24 cellular contexts compared by ENCODE assay signal in genomic region chrX:129534816-129535578, GRCh38. TPM values are rescaled to one million over a fixed set of nuclear protein-coding genes. Genes with fewer than 3 reads are reported as not detected.
DNase-seq lines count a peak whose midpoint lies in the region; ATAC-seq and TF ChIP-seq lines count a peak whose summit lies in the region.
"Had no signal": no experiment of that assay in that cellular context is flagged by ENCODE, and none has a peak within 500 bp of the region (broad histone marks: within the 10 kb centered on the region; RNA-seq: fewer than 3 reads in every experiment).

No MANE protein-coding gene starts in this region.

- no peaks in the 10 kb centered on the region for H3K9me1 ChIP-seq in IMR-90 (ENCODE audit: insufficient read depth, low read length)

- no peaks in the 10 kb centered on the region for H3K27me3 Mint-ChIP-seq in mesothelial cell of epicardium (ENCODE audit: low read depth)
- H3K27me3 Mint-ChIP-seq: activated naive CD4-positive, alpha-beta T cell treated with anti-CD3 and anti-CD28 coated beads, Interleukin-2, amount 50 U/mL, for 24 hours; brain had no signal

- no peak for TF ChIP-seq RAD21 in IMR-90 (IDR thresholded peaks at IDR 0.05; ENCODE audit: low read length)

- no peaks in the 10 kb centered on the region for H3K36me3 Mint-ChIP-seq in mesothelial cell of epicardium
- H3K36me3 Mint-ChIP-seq: activated naive CD4-positive, alpha-beta T cell treated with anti-CD3 and anti-CD28 coated beads, Interleukin-2, amount 50 U/mL, for 24 hours; brain; CD14-positive monocyte; natural killer cell had no signal

- ATAC-seq in IMR-90 (ENCODE audit: low read depth) (peak; percentile 78), HG02981 (IDR thresholded peaks at IDR 0.05; ENCODE audit: unreplicated experiment) (no peak), HG03025 (IDR thresholded peaks at IDR 0.05; ENCODE audit: low FRiP score, unreplicated experiment) (no peak)
- ATAC-seq: HCT116, natural killer cell, pancreas, right lobe of liver, upper lobe of right lung had no signal

- no peak overlapping the region for H4K91ac ChIP-seq in IMR-90 (ENCODE audit: insufficient read depth, low read depth, low read length)

- H4K8ac ChIP-seq in IMR-90 (ENCODE audit: low read depth in 2 of 2, low read length in 2 of 2): no peak overlapping the region

- no peak overlapping the region for H3K27ac Mint-ChIP-seq in mesothelial cell of epicardium
- H3K27ac Mint-ChIP-seq: activated naive CD4-positive, alpha-beta T cell treated with anti-CD3 and anti-CD28 coated beads, Interleukin-2, amount 50 U/mL, for 24 hours; brain; CD14-positive monocyte; natural killer cell had no signal

- no peak overlapping the region for H2BK15ac ChIP-seq in IMR-90 (ENCODE audit: low read depth, low read length)

- no peak overlapping the region for H3K56ac ChIP-seq in IMR-90 (ENCODE audit: extremely low read depth, insufficient read depth, low read length)

- no peak overlapping the region for H3K4me2 ChIP-seq in IMR-90 (ENCODE audit: low read depth, low read length)

- no peaks in the 10 kb centered on the region for H3K79me1 ChIP-seq in IMR-90 (ENCODE audit: low read depth in 1 of 2, low read length in 2 of 2)

- WGBS in IMR-90 (ENCODE audit: extremely low coverage in 2 of 2, insufficient read length in 1 of 2), 2 experiments: no CpG with 5 or more reads among the region's 4 CpGs

- no peak overlapping the region for H3K27ac ChIP-seq in IMR-90 (ENCODE audit: insufficient read depth, low read length)
- H3K27ac ChIP-seq: pancreas, right lobe of liver, upper lobe of right lung had no signal

- TF ChIP-seq CTCF in IMR-90 (conservative IDR thresholded peaks at IDR 0.05; ENCODE audit: low read depth, low read length) (no peak), mesothelial cell of epicardium (IDR thresholded peaks at IDR 0.05; ENCODE audit: unreplicated experiment) (no peak)

- H2AK9ac ChIP-seq in IMR-90 (replicated peaks; ENCODE audit: low read depth, low read length, poor library complexity): no peak overlapping the region

- H3K4me1 Mint-ChIP-seq in mesothelial cell of epicardium: peaks cover 5% of the 10 kb centered on the region

- H3K9me3 ChIP-seq in IMR-90 (ENCODE audit: control insufficient read depth, insufficient read depth, low read length): no peaks in the 10 kb centered on the region
- H3K9me3 ChIP-seq: pancreas, right lobe of liver, upper lobe of right lung had no signal

- DNase-seq in AG20443 (ENCODE audit: low spot score): peak; percentile 52
- DNase-seq in IMR-90: peak; percentile 60
- peak; percentile 32 for DNase-seq in astrocyte of the hippocampus (ENCODE audit: low read depth, low spot score)
- DNase-seq in kidney tubule cell (ENCODE audit: low spot score): peak; percentile 23
- no peak for DNase-seq in NOMO-1 treated with DMSO at 0.1 percent for 48 hours (lab: John Stamatoyannopoulos, UW; ENCODE audit: unreplicated experiment)
- DNase-seq in mesothelial cell of epicardium (ENCODE audit: low spot score in 2 of 2, unreplicated experiment in 2 of 2): no peak
- DNase-seq: activated CD4-positive, alpha-beta T cell treated with anti-CD3 and anti-CD28 coated beads for 1 hour; effector memory CD4-positive, alpha-beta T cell; Karpas-422; natural killer cell; NCI-H1092; NCI-H1930; NCI-H2227 treated with DMSO at 0.1 percent for 48 hours; NCI-H748 treated with DMSO at 0.1 percent for 48 hours; pancreas; right lobe of liver; SHP77; upper lobe of right lung had no signal

- no peaks in the 10 kb centered on the region for H3K36me3 ChIP-seq in IMR-90 (ENCODE audit: control insufficient read depth, insufficient read depth, low read length)
- H3K36me3 ChIP-seq: pancreas, right lobe of liver, upper lobe of right lung had no signal

- no peak overlapping the region for H2BK20ac ChIP-seq in IMR-90 (ENCODE audit: low read depth, low read length)

- H3K4me1 ChIP-seq in IMR-90 (ENCODE audit: control insufficient read depth, insufficient read depth, low read length): no peaks in the 10 kb centered on the region; the same call in 1 of the 2 replicates
- H3K4me1 ChIP-seq: pancreas, right lobe of liver, upper lobe of right lung had no signal

- no peaks in the 10 kb centered on the region for H4K20me1 ChIP-seq in IMR-90 (ENCODE audit: insufficient read depth, low read length)

- H3K9ac ChIP-seq in IMR-90 (ENCODE audit: low read depth, low read length): no peak overlapping the region

- H3K23ac ChIP-seq in IMR-90 (ENCODE audit: low read depth, low read length): no peak overlapping the region

- TF ChIP-seq POLR2A in IMR-90 (IDR thresholded peaks at IDR 0.05; ENCODE audit: low read depth, low read length): no peak

- BruUV-seq in IMR-90 (replicated peaks; lab: Mats Ljungman, UMichigan): no TSS peak

- H3K27me3 ChIP-seq in IMR-90 (ENCODE audit: control insufficient read depth, insufficient read depth, low read length): peaks cover 2% of the 10 kb centered on the region; the same call in 1 of the 2 replicates
- H3K27me3 ChIP-seq: pancreas, right lobe of liver, upper lobe of right lung had no signal

- H3K9me3 Mint-ChIP-seq in mesothelial cell of epicardium: no peaks in the 10 kb centered on the region
- H3K9me3 Mint-ChIP-seq: activated naive CD4-positive, alpha-beta T cell treated with anti-CD3 and anti-CD28 coated beads, Interleukin-2, amount 50 U/mL, for 24 hours; brain; natural killer cell had no signal

- H2AK5ac ChIP-seq in IMR-90 (ENCODE audit: low read depth, low read length): no peak overlapping the region

- no peak overlapping the region for H2BK120ac ChIP-seq in IMR-90 (ENCODE audit: low read depth, low read length)

- H3K4me3 ChIP-seq in IMR-90 (ENCODE audit: insufficient read depth, low read depth, low read length): no peak overlapping the region
- H3K4me3 ChIP-seq: pancreas, right lobe of liver, upper lobe of right lung had no signal

- no peak overlapping the region for H4K5ac ChIP-seq in IMR-90 (ENCODE audit: low read depth, low read length)

- intact Hi-C loops in IMR-90 (cut with micrococcal nuclease): no loop called here

- dilution Hi-C loops in IMR-90 (cut with HindIII; ENCODE audit: low sequenced_read_pairs, unreplicated experiment): no loop called here

- no peak overlapping the region for H2BK5ac ChIP-seq in IMR-90 (ENCODE audit: low read depth, low read length, poor library complexity, severe bottlenecking)

- H2AFZ ChIP-seq in IMR-90 (replicated peaks; ENCODE audit: low read length, poor library complexity): no peak overlapping the region

- in situ Hi-C loops in IMR-90 (cut with MboI; ENCODE audit: low sequenced_read_pairs): no loop called here

- no peak overlapping the region for H3K4me3 Mint-ChIP-seq in mesothelial cell of epicardium
- H3K4me3 Mint-ChIP-seq: activated naive CD4-positive, alpha-beta T cell treated with anti-CD3 and anti-CD28 coated beads, Interleukin-2, amount 50 U/mL, for 24 hours; brain; CD14-positive monocyte; natural killer cell had no signal

- no peak overlapping the region for H3K4ac ChIP-seq in IMR-90 (ENCODE audit: low read depth, low read length)

- no peak overlapping the region for H3K18ac ChIP-seq in IMR-90 (ENCODE audit: low read depth, low read length)

- no peak overlapping the region for H3K14ac ChIP-seq in IMR-90 (replicated peaks; ENCODE audit: low read depth, low read length)

- POLR2A ChIA-PET in IMR-90 (lab: Charles Lee; ENCODE audit: unreplicated experiment): no interaction called here

- CTCF ChIA-PET in IMR-90 (lab: Yijun Ruan, JAX): no interaction called here

TF ChIP-seq in IMR-90, 13 proteins besides CTCF, POLR2A, EP300 and RAD21:
- TF ChIP-seq RCOR1 (IDR thresholded peaks at IDR 0.05; ENCODE audit: insufficient replicate concordance, low read length) (no peak), ELK1 (IDR thresholded peaks at IDR 0.05; ENCODE audit: borderline replicate concordance, low read depth, low read length) (no peak)

RNA-seq across cellular contexts. Expression of gene OCRL, which starts 5.1 kb away (rescaled TPM):
- total RNA-seq in IMR-90 (2012; rRNA removed): 18.9 and 20.6 TPM in 2 replicates
- 16.3 and 19.4 TPM in 2 replicates for polyA plus RNA-seq in IMR-90 (2012; rRNA removed)
- polyA plus RNA-seq in IMR-90 (2012; cell fraction: cytosol; rRNA removed): 5.4 and 5.6 TPM in 2 replicates
- 5.1 and 26.5 TPM in 2 replicates for polyA plus RNA-seq in IMR-90 (2012; cell fraction: nucleus; rRNA removed; ENCODE audit: low replicate concordance)
- 46.7 to 49.0 TPM (median 48.9 TPM) in 3 replicates for total RNA-seq in mesothelial cell of epicardium

RNA-seq across cellular contexts. Expression of gene SMARCA1, which starts 11.7 kb away (rescaled TPM):
- total RNA-seq in IMR-90 (2012; rRNA removed) (31.0 and 71.4 TPM in 2 replicates), mesothelial cell of epicardium (116 TPM in 3 replicates)
- polyA plus RNA-seq in IMR-90 (2012; rRNA removed): 24.5 and 32.8 TPM in 2 replicates
- polyA plus RNA-seq in IMR-90 (2012; cell fraction: cytosol; rRNA removed): 6.7 and 8.9 TPM in 2 replicates
- 3.7 and 16.1 TPM in 2 replicates for polyA plus RNA-seq in IMR-90 (2012; cell fraction: nucleus; rRNA removed; ENCODE audit: low replicate concordance)

Comparison
In these comparisons a context has a peak if more than half of its experiments do, and no peak if none do; other contexts are left out.
1. DNase-seq: peak in AG20443 (single experiment), IMR-90 (single experiment), astrocyte of the hippocampus (single experiment) and kidney tubule cell (single experiment); none in NOMO-1 treated with DMSO at 0.1 percent for 48 hours (single experiment) and mesothelial cell of epicardium (0 of 2).